ENCODE assay signal across 38 cellular contexts in genomic region chr2:75226099-75226498, GRCh38. TPM values are rescaled to one million over a fixed set of nuclear protein-coding genes. Genes with fewer than 3 reads are reported as not detected.
"Had no signal": no experiment of that assay in that cellular context is flagged by ENCODE, and none has a peak within 500 bp of the region (broad histone marks: within the 10 kb centered on the region; RNA-seq: fewer than 3 reads in every experiment).

No MANE protein-coding gene starts in this region.

- DNase-seq: activated effector memory CD4-positive, alpha-beta T cell treated with anti-CD3 and anti-CD28 coated beads, Interleukin-2, amount 50 U/mL, for 16 hours; activated effector memory CD4-positive, alpha-beta T cell treated with Interleukin-2 at 50 U/mL for 16 hours; activated gamma-delta T cell; activated gamma-delta T cell treated with Interleukin-2 at 50 U/mL for 16 hours; activated naive CD4-positive, alpha-beta T cell; activated naive CD4-positive, alpha-beta T cell treated with anti-CD3 and anti-CD28 coated beads for 36 hours; activated naive CD4-positive, alpha-beta T cell treated with anti-CD3 and anti-CD28 coated beads, Interleukin-2, amount 10 ng/mL, durations not matched to agents 7 days and 5 days; activated naive CD4-positive, alpha-beta T cell treated with anti-CD3 and anti-CD28 coated beads, Interleukin-2, amount 50 U/mL, for 16 hours; activated naive CD4-positive, alpha-beta T cell treated with Interleukin-2 at 50 U/mL for 16 hours; activated naive CD8-positive, alpha-beta T cell treated with anti-CD3 and anti-CD28 coated beads for 36 hours; activated naive CD8-positive, alpha-beta T cell treated with anti-CD3 and anti-CD28 coated beads, Interleukin-2, amount 10 ng/mL, durations not matched to agents 7 days and 5 days; activated naive CD8-positive, alpha-beta T cell treated with anti-CD3 and anti-CD28 coated beads, Interleukin-2, amount 50 U/mL, for 24 hours; activated T-cell treated with anti-CD3 and anti-CD28 coated beads, Interleukin-2, amount 50 U/mL, for 1 hour; activated T-cell treated with anti-CD3 and anti-CD28 coated beads, Interleukin-2, amount 50 U/mL, for 24 hours; activated T-cell treated with anti-CD3 and anti-CD28 coated beads, Interleukin-2, amount 50 U/mL, for 4 hours; activated T-cell treated with anti-CD3 and anti-CD28 coated beads, Interleukin-2, amount 50 U/mL, for 48 hours; activated T-cell treated with anti-CD3 and anti-CD28 coated beads, Interleukin-2, amount 50 U/mL, for 72 hours; adrenal gland; amniotic stem cell; amygdala; anterior cingulate cortex; aorta; body of pancreas; brain microvascular endothelial cell; caudate nucleus; central memory CD4-positive, alpha-beta T cell; cerebellar nuclear complex had no signal

- FAIRE-seq: bronchial epithelial cell had no signal

- H3K4me1 ChIP-seq: adrenal gland, ascending aorta, body of pancreas, breast epithelium had no signal

- H3K27ac ChIP-seq: adrenal gland, ascending aorta, body of pancreas, brain microvascular endothelial cell, breast epithelium, cardiac muscle cell had no signal

- ATAC-seq: activated naive CD4-positive, alpha-beta T cell treated with anti-CD3 and anti-CD28 coated beads, Interleukin-2, amount 50 U/mL, for 72 hours; activated naive CD8-positive, alpha-beta T cell treated with anti-CD3 and anti-CD28 coated beads, Interleukin-2, amount 50 U/mL, for 24 hours; activated T-cell treated with anti-CD3 and anti-CD28 coated beads, Interleukin-2, amount 50 U/mL, for 4 hours; activated T-cell treated with anti-CD3 and anti-CD28 coated beads, Interleukin-2, amount 50 U/mL, for 72 hours; activated T-helper 17 cell treated with anti-CD3 and anti-CD28 coated beads, Interleukin-2, amount 50 U/mL, for 72 hours; body of pancreas had no signal

- H3K27me3 ChIP-seq: adrenal gland, ascending aorta, body of pancreas, brain microvascular endothelial cell, breast epithelium, cardiac muscle cell had no signal

- H3K9me3 ChIP-seq: adrenal gland, ascending aorta, body of pancreas, breast epithelium had no signal

- H3K4me3 ChIP-seq: adrenal gland, ascending aorta, body of pancreas, breast epithelium, cardiac muscle cell had no signal

- H3K36me3 ChIP-seq: adrenal gland, ascending aorta, brain microvascular endothelial cell, breast epithelium, cardiac muscle cell had no signal

RNA-seq across cellular contexts. Expression of gene TACR1, which starts 26.8 kb away (rescaled TPM):
- total RNA-seq: activated naive CD4-positive, alpha-beta T cell treated with anti-CD3 and anti-CD28 coated beads for 36 hours; activated naive CD4-positive, alpha-beta T cell treated with anti-CD3 and anti-CD28 coated beads, Interleukin-2, amount 50 U/mL, for 72 hours; activated naive CD8-positive, alpha-beta T cell treated with anti-CD3 and anti-CD28 coated beads for 36 hours; activated naive CD8-positive, alpha-beta T cell treated with anti-CD3 and anti-CD28 coated beads, Interleukin-2, amount 10 ng/mL, durations not matched to agents 7 days and 5 days; activated T-cell treated with anti-CD3 and anti-CD28 coated beads, Interleukin-2, amount 50 U/mL, for 4 hours; activated T-cell treated with anti-CD3 and anti-CD28 coated beads, Interleukin-2, amount 50 U/mL, for 72 hours; activated T-helper 1 cell treated with anti-CD3 and anti-CD28 coated beads, Interleukin-12 subunit alpha, Interleukin-12 subunit beta, Interleukin-2, Interleukin-4 antibody, amounts not matched to agents 30 ng/mL and 10 ng/mL and 1 ng/mL, durations not matched to agents 14 hours and 24 hours and 36 hours; activated T-helper 17 cell treated with anti-CD3 and anti-CD28 coated beads, Interleukin-2, amount 50 U/mL, for 72 hours; activated T-helper 2 cell treated with anti-CD3 and anti-CD28 coated beads, Interferon-gamma antibody, Interleukin-2, Interleukin-4, amounts not matched to agents 10 μg/mL and 5 μg/mL and 100 μg/mL, durations not matched to agents 14 hours and 24 hours and 36 hours; astrocyte; bronchial epithelial cell; cardiac muscle cell; cardiac septum; chondrocyte had no signal
- polyA plus RNA-seq: cardiac muscle cell had no signal
